In the genomic region with DNA sequence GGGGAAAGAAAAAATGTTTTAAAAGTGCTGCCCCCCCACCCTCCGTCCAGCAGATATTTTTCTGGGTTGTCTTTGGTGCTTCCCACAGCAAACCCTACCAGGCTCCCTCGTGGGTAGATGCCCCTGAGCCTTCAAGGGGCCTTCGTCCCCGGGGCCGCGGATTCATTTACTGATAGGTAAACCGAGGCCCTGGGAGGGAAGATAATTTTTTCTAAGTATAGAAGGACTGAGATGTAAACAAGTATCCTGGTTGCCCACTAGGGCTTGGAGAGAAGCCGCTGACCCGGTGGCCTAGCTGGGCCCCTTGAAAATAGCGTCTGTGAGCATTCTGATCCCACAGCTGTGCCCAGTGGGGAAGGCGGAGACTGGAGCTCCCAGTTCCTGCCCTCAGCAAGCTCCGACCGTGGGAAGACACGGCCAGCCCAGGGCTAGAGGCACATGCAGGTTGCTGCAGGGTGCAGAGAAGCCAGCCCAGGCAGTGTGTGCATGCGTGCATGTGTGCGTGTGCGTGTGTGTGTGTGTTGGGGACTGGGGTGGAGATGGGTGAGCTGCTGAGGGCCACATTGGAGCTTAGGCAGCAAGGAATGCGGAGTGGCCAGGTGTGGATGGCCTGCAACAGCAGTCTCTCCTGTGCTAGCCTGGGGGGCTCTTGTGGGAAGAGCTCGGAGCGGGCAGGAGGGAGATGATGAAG, we compare ENCODE assay signal across 1 cellular context.
TF ChIP-seq lines count a peak whose summit lies in the region.

No MANE protein-coding gene starts in this region.

TF ChIP-seq in WTC11, 78 proteins besides CTCF, POLR2A, EP300 and RAD21 (continued from another document):
- TF ChIP-seq, protein P1, sequence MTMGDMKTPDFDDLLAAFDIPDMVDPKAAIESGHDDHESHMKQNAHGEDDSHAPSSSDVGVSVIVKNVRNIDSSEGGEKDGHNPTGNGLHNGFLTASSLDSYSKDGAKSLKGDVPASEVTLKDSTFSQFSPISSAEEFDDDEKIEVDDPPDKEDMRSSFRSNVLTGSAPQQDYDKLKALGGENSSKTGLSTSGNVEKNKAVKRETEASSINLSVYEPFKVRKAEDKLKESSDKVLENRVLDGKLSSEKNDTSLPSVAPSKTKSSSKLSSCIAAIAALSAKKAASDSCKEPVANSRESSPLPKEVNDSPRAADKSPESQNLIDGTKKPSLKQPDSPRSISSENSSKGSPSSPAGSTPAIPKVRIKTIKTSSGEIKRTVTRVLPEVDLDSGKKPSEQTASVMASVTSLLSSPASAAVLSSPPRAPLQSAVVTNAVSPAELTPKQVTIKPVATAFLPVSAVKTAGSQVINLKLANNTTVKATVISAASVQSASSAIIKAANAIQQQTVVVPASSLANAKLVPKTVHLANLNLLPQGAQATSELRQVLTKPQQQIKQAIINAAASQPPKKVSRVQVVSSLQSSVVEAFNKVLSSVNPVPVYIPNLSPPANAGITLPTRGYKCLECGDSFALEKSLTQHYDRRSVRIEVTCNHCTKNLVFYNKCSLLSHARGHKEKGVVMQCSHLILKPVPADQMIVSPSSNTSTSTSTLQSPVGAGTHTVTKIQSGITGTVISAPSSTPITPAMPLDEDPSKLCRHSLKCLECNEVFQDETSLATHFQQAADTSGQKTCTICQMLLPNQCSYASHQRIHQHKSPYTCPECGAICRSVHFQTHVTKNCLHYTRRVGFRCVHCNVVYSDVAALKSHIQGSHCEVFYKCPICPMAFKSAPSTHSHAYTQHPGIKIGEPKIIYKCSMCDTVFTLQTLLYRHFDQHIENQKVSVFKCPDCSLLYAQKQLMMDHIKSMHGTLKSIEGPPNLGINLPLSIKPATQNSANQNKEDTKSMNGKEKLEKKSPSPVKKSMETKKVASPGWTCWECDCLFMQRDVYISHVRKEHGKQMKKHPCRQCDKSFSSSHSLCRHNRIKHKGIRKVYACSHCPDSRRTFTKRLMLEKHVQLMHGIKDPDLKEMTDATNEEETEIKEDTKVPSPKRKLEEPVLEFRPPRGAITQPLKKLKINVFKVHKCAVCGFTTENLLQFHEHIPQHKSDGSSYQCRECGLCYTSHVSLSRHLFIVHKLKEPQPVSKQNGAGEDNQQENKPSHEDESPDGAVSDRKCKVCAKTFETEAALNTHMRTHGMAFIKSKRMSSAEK (CRISPR knock-in tag; IDR thresholded peaks at IDR 0.05; ENCODE audit: borderline replicate concordance), result no peak
- TF ChIP-seq, protein P2, sequence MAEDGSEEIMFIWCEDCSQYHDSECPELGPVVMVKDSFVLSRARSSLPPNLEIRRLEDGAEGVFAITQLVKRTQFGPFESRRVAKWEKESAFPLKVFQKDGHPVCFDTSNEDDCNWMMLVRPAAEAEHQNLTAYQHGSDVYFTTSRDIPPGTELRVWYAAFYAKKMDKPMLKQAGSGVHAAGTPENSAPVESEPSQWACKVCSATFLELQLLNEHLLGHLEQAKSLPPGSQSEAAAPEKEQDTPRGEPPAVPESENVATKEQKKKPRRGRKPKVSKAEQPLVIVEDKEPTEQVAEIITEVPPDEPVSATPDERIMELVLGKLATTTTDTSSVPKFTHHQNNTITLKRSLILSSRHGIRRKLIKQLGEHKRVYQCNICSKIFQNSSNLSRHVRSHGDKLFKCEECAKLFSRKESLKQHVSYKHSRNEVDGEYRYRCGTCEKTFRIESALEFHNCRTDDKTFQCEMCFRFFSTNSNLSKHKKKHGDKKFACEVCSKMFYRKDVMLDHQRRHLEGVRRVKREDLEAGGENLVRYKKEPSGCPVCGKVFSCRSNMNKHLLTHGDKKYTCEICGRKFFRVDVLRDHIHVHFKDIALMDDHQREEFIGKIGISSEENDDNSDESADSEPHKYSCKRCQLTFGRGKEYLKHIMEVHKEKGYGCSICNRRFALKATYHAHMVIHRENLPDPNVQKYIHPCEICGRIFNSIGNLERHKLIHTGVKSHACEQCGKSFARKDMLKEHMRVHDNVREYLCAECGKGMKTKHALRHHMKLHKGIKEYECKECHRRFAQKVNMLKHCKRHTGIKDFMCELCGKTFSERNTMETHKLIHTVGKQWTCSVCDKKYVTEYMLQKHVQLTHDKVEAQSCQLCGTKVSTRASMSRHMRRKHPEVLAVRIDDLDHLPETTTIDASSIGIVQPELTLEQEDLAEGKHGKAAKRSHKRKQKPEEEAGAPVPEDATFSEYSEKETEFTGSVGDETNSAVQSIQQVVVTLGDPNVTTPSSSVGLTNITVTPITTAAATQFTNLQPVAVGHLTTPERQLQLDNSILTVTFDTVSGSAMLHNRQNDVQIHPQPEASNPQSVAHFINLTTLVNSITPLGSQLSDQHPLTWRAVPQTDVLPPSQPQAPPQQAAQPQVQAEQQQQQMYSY (CRISPR knock-in tag; IDR thresholded peaks at IDR 0.05), result no peak
- TF ChIP-seq SP1 (CRISPR knock-in tag; conservative IDR thresholded peaks at IDR 0.05) (no peak), NR1H2 (CRISPR knock-in tag; IDR thresholded peaks at IDR 0.05) (no peak), ZNF317 (CRISPR knock-in tag; IDR thresholded peaks at IDR 0.05; ENCODE audit: borderline replicate concordance, low read depth) (no peak), ZNF416 (CRISPR knock-in tag; IDR thresholded peaks at IDR 0.05) (no peak), TEAD1 (CRISPR knock-in tag; IDR thresholded peaks at IDR 0.05) (no peak), JUN (CRISPR knock-in tag; IDR thresholded peaks at IDR 0.05) (no peak), ESRRA (CRISPR knock-in tag; IDR thresholded peaks at IDR 0.05; ENCODE audit: borderline replicate concordance) (no peak), NR3C1 (CRISPR knock-in tag; conservative IDR thresholded peaks at IDR 0.05; ENCODE audit: low read depth) (no peak), NFATC4 (CRISPR knock-in tag; IDR thresholded peaks at IDR 0.05) (no peak)
- TF ChIP-seq, protein P3, sequence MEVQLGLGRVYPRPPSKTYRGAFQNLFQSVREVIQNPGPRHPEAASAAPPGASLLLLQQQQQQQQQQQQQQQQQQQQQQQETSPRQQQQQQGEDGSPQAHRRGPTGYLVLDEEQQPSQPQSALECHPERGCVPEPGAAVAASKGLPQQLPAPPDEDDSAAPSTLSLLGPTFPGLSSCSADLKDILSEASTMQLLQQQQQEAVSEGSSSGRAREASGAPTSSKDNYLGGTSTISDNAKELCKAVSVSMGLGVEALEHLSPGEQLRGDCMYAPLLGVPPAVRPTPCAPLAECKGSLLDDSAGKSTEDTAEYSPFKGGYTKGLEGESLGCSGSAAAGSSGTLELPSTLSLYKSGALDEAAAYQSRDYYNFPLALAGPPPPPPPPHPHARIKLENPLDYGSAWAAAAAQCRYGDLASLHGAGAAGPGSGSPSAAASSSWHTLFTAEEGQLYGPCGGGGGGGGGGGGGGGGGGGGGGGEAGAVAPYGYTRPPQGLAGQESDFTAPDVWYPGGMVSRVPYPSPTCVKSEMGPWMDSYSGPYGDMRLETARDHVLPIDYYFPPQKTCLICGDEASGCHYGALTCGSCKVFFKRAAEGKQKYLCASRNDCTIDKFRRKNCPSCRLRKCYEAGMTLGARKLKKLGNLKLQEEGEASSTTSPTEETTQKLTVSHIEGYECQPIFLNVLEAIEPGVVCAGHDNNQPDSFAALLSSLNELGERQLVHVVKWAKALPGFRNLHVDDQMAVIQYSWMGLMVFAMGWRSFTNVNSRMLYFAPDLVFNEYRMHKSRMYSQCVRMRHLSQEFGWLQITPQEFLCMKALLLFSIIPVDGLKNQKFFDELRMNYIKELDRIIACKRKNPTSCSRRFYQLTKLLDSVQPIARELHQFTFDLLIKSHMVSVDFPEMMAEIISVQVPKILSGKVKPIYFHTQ (CRISPR knock-in tag; IDR thresholded peaks at IDR 0.05), result no peak
- TF ChIP-seq, protein P4, sequence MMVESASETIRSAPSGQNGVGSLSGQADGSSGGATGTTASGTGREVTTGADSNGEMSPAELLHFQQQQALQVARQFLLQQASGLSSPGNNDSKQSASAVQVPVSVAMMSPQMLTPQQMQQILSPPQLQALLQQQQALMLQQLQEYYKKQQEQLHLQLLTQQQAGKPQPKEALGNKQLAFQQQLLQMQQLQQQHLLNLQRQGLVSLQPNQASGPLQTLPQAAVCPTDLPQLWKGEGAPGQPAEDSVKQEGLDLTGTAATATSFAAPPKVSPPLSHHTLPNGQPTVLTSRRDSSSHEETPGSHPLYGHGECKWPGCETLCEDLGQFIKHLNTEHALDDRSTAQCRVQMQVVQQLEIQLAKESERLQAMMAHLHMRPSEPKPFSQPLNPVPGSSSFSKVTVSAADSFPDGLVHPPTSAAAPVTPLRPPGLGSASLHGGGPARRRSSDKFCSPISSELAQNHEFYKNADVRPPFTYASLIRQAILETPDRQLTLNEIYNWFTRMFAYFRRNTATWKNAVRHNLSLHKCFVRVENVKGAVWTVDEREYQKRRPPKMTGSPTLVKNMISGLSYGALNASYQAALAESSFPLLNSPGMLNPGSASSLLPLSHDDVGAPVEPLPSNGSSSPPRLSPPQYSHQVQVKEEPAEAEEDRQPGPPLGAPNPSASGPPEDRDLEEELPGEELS (CRISPR knock-in tag; IDR thresholded peaks at IDR 0.05), result no peak
